In the genomic region with DNA sequence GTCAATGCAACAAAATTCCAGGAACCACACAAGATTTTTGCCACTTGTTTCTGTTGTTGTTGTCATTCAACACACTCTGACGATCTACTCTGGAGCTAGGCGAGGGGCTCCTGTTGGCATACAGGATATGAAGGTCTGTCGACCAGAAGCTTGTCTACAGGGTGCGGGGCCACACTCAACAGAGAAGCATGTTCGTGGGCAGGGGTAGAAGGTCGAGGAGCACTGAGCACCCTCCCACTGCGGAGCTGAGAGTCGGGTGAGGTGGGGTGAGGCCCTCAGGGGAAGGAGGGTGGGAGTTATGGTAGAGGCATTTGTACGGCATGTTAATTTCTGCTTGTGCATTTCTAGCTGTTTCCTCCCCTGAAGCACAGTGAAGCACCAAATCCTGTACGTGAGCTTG, we compare ENCODE assay signal across 34 cellular contexts.
"Had no signal": no experiment of that assay in that cellular context is flagged by ENCODE, and none has a peak within 500 bp of the region (broad histone marks: within the 10 kb centered on the region; RNA-seq: fewer than 3 reads in every experiment).

No MANE protein-coding gene starts in this region.

- H3K27me3 ChIP-seq: adrenal gland, body of pancreas, cardiac muscle cell had no signal

- H3K9me3 ChIP-seq: adrenal gland, body of pancreas, lower lobe of right lung, sigmoid colon, suprapubic skin, tibial artery had no signal

- H3K4me3 ChIP-seq: adrenal gland, body of pancreas, cardiac muscle cell, left lung, lower lobe of right lung, sigmoid colon, suprapubic skin, tibial artery had no signal

- DNase-seq: activated CD4-positive, alpha-beta T cell treated with anti-CD3 and anti-CD28 coated beads, Interleukin-2, amount 10 ng/mL, durations not matched to agents 7 days and 5 days; activated CD4-positive, CD25-positive, alpha-beta regulatory T cell treated with anti-CD3 and anti-CD28 coated beads, Interleukin-2, amount 50 U/mL, for 72 hours; activated CD8-positive, alpha-beta T cell treated with anti-CD3 and anti-CD28 coated beads for 36 hours; activated effector memory CD4-positive, alpha-beta T cell treated with Interleukin-2 at 50 U/mL for 16 hours; activated naive CD4-positive, alpha-beta T cell treated with anti-CD3 and anti-CD28 coated beads for 36 hours; activated naive CD8-positive, alpha-beta T cell treated with anti-CD3 and anti-CD28 coated beads for 36 hours; activated T-cell treated with anti-CD3 and anti-CD28 coated beads for 4 hours; activated T-cell treated with anti-CD3 and anti-CD28 coated beads, Interleukin-2, amount 50 U/mL, for 72 hours; adrenal gland; body of pancreas; cortex of kidney; effector memory CD8-positive, alpha-beta T cell; foreskin fibroblast; head of caudate nucleus; hippocampal formation; kidney glomerular epithelial cell; left lung; lower lobe of right lung; mesenchymal stem cell; sigmoid colon; small intestine; stimulated activated CD4-positive, alpha-beta T cell treated with anti-CD3 and anti-CD28 coated beads, Interleukin-1b, Interleukin-23, amount 100 ng/mL, for 48 hours; stimulated activated CD4-positive, alpha-beta T cell treated with anti-CD3 and anti-CD28 coated beads, Interleukin-4, amount 100 ng/mL, for 4 hours; stimulated activated CD8-positive, alpha-beta memory T cell treated with anti-CD3 and anti-CD28 coated beads, Interleukin-4, amount 100 ng/mL, for 48 hours; SW 1271; T-helper 9 cell; tibial artery had no signal

- H3K4me3 Mint-ChIP-seq: activated CD4-positive, alpha-beta T cell treated with anti-CD3 and anti-CD28 coated beads, Interleukin-2, amount 10 ng/mL, durations not matched to agents 7 days and 5 days; activated CD8-positive, alpha-beta T cell treated with anti-CD3 and anti-CD28 coated beads for 36 hours; activated naive CD4-positive, alpha-beta T cell treated with anti-CD3 and anti-CD28 coated beads for 36 hours; activated naive CD8-positive, alpha-beta T cell treated with anti-CD3 and anti-CD28 coated beads for 36 hours; activated T-cell treated with anti-CD3 and anti-CD28 coated beads, Interleukin-2, amount 50 U/mL, for 72 hours; effector memory CD8-positive, alpha-beta T cell; naive thymus-derived CD8-positive, alpha-beta T cell; stimulated activated memory B cell treated with anti-CD40 and anti-IgM and Interleukin-4, amounts not matched to agents 10 μg/mL and 1 μg/mL and 100 μg/mL, for 72 hours; T-helper 1 cell treated with Interleukin-12 subunit alpha and Interleukin-12 subunit beta and Interleukin-4 antibody, amounts not matched to agents 30 μg/mL and 1 μg/mL, for 36 hours had no signal

- H3K4me1 Mint-ChIP-seq: activated CD4-positive, alpha-beta T cell treated with anti-CD3 and anti-CD28 coated beads, Interleukin-2, amount 10 ng/mL, durations not matched to agents 7 days and 5 days; activated naive CD8-positive, alpha-beta T cell treated with anti-CD3 and anti-CD28 coated beads for 36 hours had no signal

- H3K36me3 ChIP-seq: adrenal gland, cardiac muscle cell, left lung, lower lobe of right lung, sigmoid colon, suprapubic skin, tibial artery had no signal

- H3K27ac Mint-ChIP-seq: activated CD4-positive, alpha-beta T cell treated with anti-CD3 and anti-CD28 coated beads, Interleukin-2, amount 10 ng/mL, durations not matched to agents 7 days and 5 days; activated CD8-positive, alpha-beta T cell treated with anti-CD3 and anti-CD28 coated beads for 36 hours; activated naive CD4-positive, alpha-beta T cell treated with anti-CD3 and anti-CD28 coated beads for 36 hours; activated naive CD8-positive, alpha-beta T cell treated with anti-CD3 and anti-CD28 coated beads for 36 hours; effector memory CD8-positive, alpha-beta T cell; progenitor cell of endocrine pancreas; stimulated activated memory B cell treated with anti-CD40 and anti-IgM and Interleukin-4, amounts not matched to agents 10 μg/mL and 1 μg/mL and 100 μg/mL, for 72 hours; T-helper 1 cell treated with Interleukin-12 subunit alpha and Interleukin-12 subunit beta and Interleukin-4 antibody, amounts not matched to agents 30 μg/mL and 1 μg/mL, for 36 hours had no signal

- H3K27ac ChIP-seq: adrenal gland, body of pancreas, cardiac muscle cell, left lung, lower lobe of right lung, sigmoid colon, suprapubic skin, tibial artery, VCaP had no signal

- H3K4me1 ChIP-seq: adrenal gland, body of pancreas, lower lobe of right lung had no signal

- H3K27me3 Mint-ChIP-seq: activated naive CD8-positive, alpha-beta T cell treated with anti-CD3 and anti-CD28 coated beads for 36 hours had no signal
